In the genomic region with DNA sequence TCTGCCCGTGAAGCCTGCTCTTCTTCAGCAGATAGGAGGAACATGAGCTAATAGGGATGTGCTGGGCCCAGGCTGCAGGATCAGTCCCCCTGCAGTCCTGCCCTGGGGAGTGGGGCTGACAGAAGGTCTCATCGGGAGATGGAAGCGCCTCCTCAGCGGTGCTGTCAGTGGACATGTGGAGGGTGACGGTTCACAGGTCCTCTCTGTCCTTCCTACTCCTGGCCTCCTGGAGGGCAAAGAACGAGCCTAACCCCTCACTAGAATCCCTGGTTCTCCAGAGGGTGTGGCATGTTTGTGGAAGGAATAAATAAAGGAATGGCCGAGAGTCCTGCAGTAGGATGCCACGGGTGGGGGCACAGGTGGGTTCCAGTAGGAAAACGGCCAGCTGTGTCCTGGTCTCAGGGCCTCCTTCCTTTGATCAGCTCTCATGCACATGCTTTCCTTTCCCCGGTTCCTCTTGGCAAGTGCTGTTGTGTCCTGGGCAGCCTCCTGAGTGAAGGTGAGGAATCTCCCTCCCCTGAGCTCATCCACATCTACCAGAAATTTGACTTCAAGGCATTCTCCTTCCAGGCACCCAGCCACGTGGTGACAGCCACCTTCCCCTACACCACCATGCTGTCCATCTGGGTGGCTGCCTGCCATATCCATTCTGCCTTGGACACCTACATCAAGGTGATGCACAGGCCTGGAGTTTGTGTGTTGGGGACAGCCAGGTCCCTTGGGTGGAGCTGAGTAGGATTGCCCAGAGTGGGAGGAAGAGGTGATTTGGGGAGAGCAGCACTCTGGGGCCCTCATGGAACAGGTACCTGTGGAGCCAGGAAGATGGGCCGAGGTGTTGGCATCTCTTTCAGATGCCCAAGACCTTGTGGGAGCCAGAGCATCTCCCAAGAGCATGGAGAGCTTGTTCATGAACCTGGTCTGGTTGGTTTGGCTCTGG, we compare ENCODE assay signal across 1 cellular context.
TF ChIP-seq lines count a peak whose summit lies in the region.

No MANE protein-coding gene starts in this region.

TF ChIP-seq in HepG2, 621 proteins besides CTCF, POLR2A, EP300 and RAD21:
- no peak for TF ChIP-seq ARNTL (CRISPR knock-in tag; IDR thresholded peaks at IDR 0.05)
- TF ChIP-seq, protein P1, sequence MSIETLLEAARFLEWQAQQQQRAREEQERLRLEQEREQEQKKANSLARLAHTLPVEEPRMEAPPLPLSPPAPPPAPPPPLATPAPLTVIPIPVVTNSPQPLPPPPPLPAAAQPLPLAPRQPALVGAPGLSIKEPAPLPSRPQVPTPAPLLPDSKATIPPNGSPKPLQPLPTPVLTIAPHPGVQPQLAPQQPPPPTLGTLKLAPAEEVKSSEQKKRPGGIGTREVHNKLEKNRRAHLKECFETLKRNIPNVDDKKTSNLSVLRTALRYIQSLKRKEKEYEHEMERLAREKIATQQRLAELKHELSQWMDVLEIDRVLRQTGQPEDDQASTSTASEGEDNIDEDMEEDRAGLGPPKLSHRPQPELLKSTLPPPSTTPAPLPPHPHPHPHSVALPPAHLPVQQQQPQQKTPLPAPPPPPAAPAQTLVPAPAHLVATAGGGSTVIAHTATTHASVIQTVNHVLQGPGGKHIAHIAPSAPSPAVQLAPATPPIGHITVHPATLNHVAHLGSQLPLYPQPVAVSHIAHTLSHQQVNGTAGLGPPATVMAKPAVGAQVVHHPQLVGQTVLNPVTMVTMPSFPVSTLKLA (IDR thresholded peaks at IDR 0.05): peak; percentile 72
- no peak for TF ChIP-seq ZNF263 (CRISPR knock-in tag; IDR thresholded peaks at IDR 0.05)
- TF ChIP-seq HOXA3 (CRISPR knock-in tag; IDR thresholded peaks at IDR 0.05): no peak
- TF ChIP-seq WIZ (CRISPR knock-in tag; IDR thresholded peaks at IDR 0.05): no peak
- no peak for TF ChIP-seq HNRNPK (IDR thresholded peaks at IDR 0.05; ENCODE audit: low read depth, low read length, poor library complexity, severe bottlenecking)
- TF ChIP-seq HOXA9 (CRISPR knock-in tag; IDR thresholded peaks at IDR 0.05; ENCODE audit: borderline replicate concordance): no peak
